In genomic region chr10:97633921-97634320, GRCh38 we compare ENCODE assay signal across 6 cellular contexts. TPM values are rescaled to one million over a fixed set of nuclear protein-coding genes. Genes with fewer than 3 reads are reported as not detected.
DNase-seq lines count a peak whose midpoint lies in the region; ATAC-seq and TF ChIP-seq lines count a peak whose summit lies in the region.

No MANE protein-coding gene starts in this region.

- H3K79me2 ChIP-seq in neural progenitor cell (ENCODE audit: low read depth) = peaks cover 28% of the 10 kb centered on the region

- peak overlapping the region; percentile 92 for H2AFZ ChIP-seq in neural progenitor cell (replicated peaks)

- H3K36me3 ChIP-seq in neural progenitor cell = no peaks in the 10 kb centered on the region

- no peak for ATAC-seq in HG03039 (IDR thresholded peaks at IDR 0.05; ENCODE audit: unreplicated experiment)

- H3K27me3 Mint-ChIP-seq in brain (peaks cover 17% of the 10 kb centered on the region), neural progenitor cell (ENCODE audit: insufficient read depth, low read depth) (peaks cover 6% of the 10 kb centered on the region)

- H3K9me3 Mint-ChIP-seq in brain (peaks cover 0 to 4% (median 0%) of the 10 kb centered on the region in 5 experiments), neural progenitor cell (no peaks in the 10 kb centered on the region)

- H3F3A ChIP-seq in neural progenitor cell (ENCODE audit: low read depth) = peaks cover 18% of the 10 kb centered on the region

- H3K4me1 Mint-ChIP-seq in brain (peaks cover 45% of the 10 kb centered on the region), neural progenitor cell (peaks cover 13% of the 10 kb centered on the region)

- peak overlapping the region; percentile 69 for H3K4me3 ChIP-seq in neural progenitor cell

- H4K20me1 ChIP-seq in neural progenitor cell (ENCODE audit: low read depth) = no peaks in the 10 kb centered on the region

- no peak overlapping the region for H3K9ac ChIP-seq in neural progenitor cell

- H3K27ac Mint-ChIP-seq in brain (peak overlapping the region; percentile 97 to 100 (median 99)), neural progenitor cell (peak overlapping the region; percentile 99)

- no peaks in the 10 kb centered on the region for H3K9me3 ChIP-seq in neural progenitor cell (ENCODE audit: low read depth)

- H3K36me3 Mint-ChIP-seq in brain (peaks cover 7% of the 10 kb centered on the region), neural progenitor cell (peaks cover 8% of the 10 kb centered on the region)

- DNase-seq in NCI-H82 (lab: John Stamatoyannopoulos, UW) = peak; percentile 42
- DNase-seq in NCI-H82 treated with DMSO at 0.1 percent for 48 hours (lab: John Stamatoyannopoulos, UW; ENCODE audit: unreplicated experiment) = no peak
- DNase-seq in neural progenitor cell (ENCODE audit: low spot score) = peak; percentile 16
- DNase-seq in kidney glomerular epithelial cell (lab: John Stamatoyannopoulos, UW) = no peak

- H3K4me3 Mint-ChIP-seq in brain (peak overlapping the region; percentile 95 to 100 (median 97)), neural progenitor cell (peak overlapping the region; percentile 100)

- H3K27me3 ChIP-seq in neural progenitor cell = no peaks in the 10 kb centered on the region

- peak overlapping the region; percentile 14 for H3K27ac ChIP-seq in neural progenitor cell

- H3K4me2 ChIP-seq in neural progenitor cell = peak overlapping the region; percentile 83

- H3K4me1 ChIP-seq in neural progenitor cell = peaks cover 8% of the 10 kb centered on the region

- TF ChIP-seq CTCF in brain (conservative IDR thresholded peaks at IDR 0.05) (peak in 1 of 2 experiments; percentile 55), neural progenitor cell (IDR thresholded peaks at IDR 0.05) (peak; percentile 21)

RNA-seq across cellular contexts. Expression of gene MORN4, which starts 0.6 kb away (rescaled TPM):
- polyA plus RNA-seq in brain (ENCODE audit: insufficient read depth, low read depth, low replicate concordance) = 26.5 TPM
- total RNA-seq in neural progenitor cell (ENCODE audit: low replicate concordance) = 23.8 and 29.3 TPM in 2 replicates

RNA-seq across cellular contexts. Expression of gene PI4K2A, which starts 6.5 kb away (rescaled TPM):
- polyA plus RNA-seq in brain (ENCODE audit: insufficient read depth, low read depth, low replicate concordance) = 23.3 TPM
- total RNA-seq in neural progenitor cell (ENCODE audit: low replicate concordance) = 11.9 and 20.3 TPM in 2 replicates

RNA-seq across cellular contexts. Expression of gene C10orf62, which starts 44.4 kb away (rescaled TPM):
- polyA plus RNA-seq in brain (ENCODE audit: insufficient read depth, low read depth, low replicate concordance) = not detected
- not detected in 2 replicates for total RNA-seq in neural progenitor cell (ENCODE audit: low replicate concordance)

RNA-seq across cellular contexts. Expression of gene HOGA1, which starts 49.7 kb away (rescaled TPM):
- polyA plus RNA-seq in brain (ENCODE audit: insufficient read depth, low read depth, low replicate concordance) = 1.4 TPM
- 0.17 and 1.2 TPM in 2 replicates for total RNA-seq in neural progenitor cell (ENCODE audit: low replicate concordance)

RNA-seq across cellular contexts. Expression of gene AVPI1, which starts 53.1 kb away (rescaled TPM):
- polyA plus RNA-seq in brain (ENCODE audit: insufficient read depth, low read depth, low replicate concordance) = 13.2 TPM
- 2.6 and 5.8 TPM in 2 replicates for total RNA-seq in neural progenitor cell (ENCODE audit: low replicate concordance)

Comparison
In these comparisons a context has a peak if more than half of its experiments do, and no peak if none do; other contexts are left out.
1. DNase-seq: peak in NCI-H82 (single experiment) and neural progenitor cell (single experiment); none in NCI-H82 treated with DMSO at 0.1 percent for 48 hours (single experiment) and kidney glomerular epithelial cell (single experiment).